1 cellular context compared by ENCODE assay signal in the genomic region with DNA sequence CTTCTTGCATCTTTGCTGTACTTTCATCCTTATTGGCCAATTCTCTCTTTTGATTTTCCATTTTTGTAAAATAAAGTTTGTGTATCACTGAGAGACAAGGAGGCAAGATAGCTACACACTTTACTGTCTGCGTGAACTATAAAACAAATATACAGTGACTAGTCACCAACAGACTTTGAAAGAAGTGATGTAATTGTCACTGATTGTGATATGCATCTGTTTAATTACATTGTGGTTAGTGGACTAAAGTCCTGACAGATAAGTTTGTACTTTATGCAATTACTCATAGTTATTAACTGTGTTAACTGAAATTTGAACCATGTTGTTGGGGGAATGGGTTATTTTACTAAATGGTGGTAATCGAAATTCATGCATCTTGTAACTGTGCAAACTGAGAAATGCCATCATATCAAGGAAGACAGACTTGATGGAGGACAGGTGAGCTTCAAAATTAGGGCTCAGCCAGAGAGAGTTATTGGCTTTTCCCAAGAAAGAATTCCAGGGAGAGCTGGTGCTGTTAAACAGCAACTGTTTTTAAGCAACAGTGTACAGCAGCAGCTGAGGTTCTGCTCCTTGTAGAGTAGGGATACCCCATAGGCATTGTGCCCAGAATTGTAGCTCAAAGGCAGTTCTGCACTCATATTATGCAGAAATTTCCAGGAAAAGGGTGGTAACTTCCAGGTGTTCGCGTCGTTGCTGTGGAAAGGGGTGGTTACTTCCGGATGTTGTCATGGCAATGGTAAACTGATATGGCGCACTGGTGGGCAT.
TF ChIP-seq lines count a peak whose summit lies in the region.

No MANE protein-coding gene starts in this region.

TF ChIP-seq in HEK293, 187 proteins besides CTCF, POLR2A, EP300 and RAD21 (continued from another document and continues in another):
- TF ChIP-seq, protein P1, sequence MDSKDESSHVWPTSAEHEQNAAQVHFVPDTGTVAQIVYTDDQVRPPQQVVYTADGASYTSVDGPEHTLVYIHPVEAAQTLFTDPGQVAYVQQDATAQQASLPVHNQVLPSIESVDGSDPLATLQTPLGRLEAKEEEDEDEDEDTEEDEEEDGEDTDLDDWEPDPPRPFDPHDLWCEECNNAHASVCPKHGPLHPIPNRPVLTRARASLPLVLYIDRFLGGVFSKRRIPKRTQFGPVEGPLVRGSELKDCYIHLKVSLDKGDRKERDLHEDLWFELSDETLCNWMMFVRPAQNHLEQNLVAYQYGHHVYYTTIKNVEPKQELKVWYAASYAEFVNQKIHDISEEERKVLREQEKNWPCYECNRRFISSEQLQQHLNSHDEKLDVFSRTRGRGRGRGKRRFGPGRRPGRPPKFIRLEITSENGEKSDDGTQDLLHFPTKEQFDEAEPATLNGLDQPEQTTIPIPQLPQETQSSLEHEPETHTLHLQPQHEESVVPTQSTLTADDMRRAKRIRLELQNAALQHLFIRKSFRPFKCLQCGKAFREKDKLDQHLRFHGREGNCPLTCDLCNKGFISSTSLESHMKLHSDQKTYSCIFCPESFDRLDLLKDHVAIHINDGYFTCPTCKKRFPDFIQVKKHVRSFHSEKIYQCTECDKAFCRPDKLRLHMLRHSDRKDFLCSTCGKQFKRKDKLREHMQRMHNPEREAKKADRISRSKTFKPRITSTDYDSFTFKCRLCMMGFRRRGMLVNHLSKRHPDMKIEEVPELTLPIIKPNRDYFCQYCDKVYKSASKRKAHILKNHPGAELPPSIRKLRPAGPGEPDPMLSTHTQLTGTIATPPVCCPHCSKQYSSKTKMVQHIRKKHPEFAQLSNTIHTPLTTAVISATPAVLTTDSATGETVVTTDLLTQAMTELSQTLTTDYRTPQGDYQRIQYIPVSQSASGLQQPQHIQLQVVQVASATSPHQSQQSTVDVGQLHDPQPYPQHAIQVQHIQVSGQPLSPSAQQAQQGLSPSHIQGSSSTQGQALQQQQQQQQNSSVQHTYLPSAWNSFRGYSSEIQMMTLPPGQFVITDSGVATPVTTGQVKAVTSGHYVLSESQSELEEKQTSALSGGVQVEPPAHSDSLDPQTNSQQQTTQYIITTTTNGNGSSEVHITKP (tag by site-specific recombination; IDR thresholded peaks at IDR 0.05), result peak; percentile 92
- no peak for TF ChIP-seq ZNF426 (tag by site-specific recombination; IDR thresholded peaks at IDR 0.05)
- TF ChIP-seq ZFP41 (tag by site-specific recombination; IDR thresholded peaks at IDR 0.05; ENCODE audit: borderline replicate concordance), result no peak
- TF ChIP-seq ZNF274 (IDR thresholded peaks at IDR 0.05; ENCODE audit: low read length), result no peak
- TF ChIP-seq ZNF274 (tag by site-specific recombination; IDR thresholded peaks at IDR 0.05; ENCODE audit: borderline replicate concordance), result no peak
- no peak for TF ChIP-seq ZNF354C (tag by site-specific recombination; IDR thresholded peaks at IDR 0.05; ENCODE audit: borderline replicate concordance, low read depth)
- TF ChIP-seq ZNF140 (tag by site-specific recombination; IDR thresholded peaks at IDR 0.05), result no peak
- TF ChIP-seq ZNF777 (tag by site-specific recombination; IDR thresholded peaks at IDR 0.05; ENCODE audit: borderline replicate concordance), result no peak
- TF ChIP-seq ZNF391 (tag by site-specific recombination; IDR thresholded peaks at IDR 0.05; ENCODE audit: borderline replicate concordance, low read depth), result peak; percentile 96; the same call in 1 of the 2 replicates
- no peak for TF ChIP-seq ZNF223 (tag by site-specific recombination; IDR thresholded peaks at IDR 0.05)
- TF ChIP-seq ZNF701 (tag by site-specific recombination; IDR thresholded peaks at IDR 0.05), result no peak
- TF ChIP-seq ZNF302 (tag by site-specific recombination; IDR thresholded peaks at IDR 0.05; ENCODE audit: low read depth), result no peak
- no peak for TF ChIP-seq GLI4 (tag by site-specific recombination; IDR thresholded peaks at IDR 0.05)
- TF ChIP-seq ZNF404 (tag by site-specific recombination; IDR thresholded peaks at IDR 0.05), result no peak
- TF ChIP-seq ZNF155 (tag by site-specific recombination; IDR thresholded peaks at IDR 0.05), result no peak
- no peak for TF ChIP-seq ZNF423 (tag by site-specific recombination; IDR thresholded peaks at IDR 0.05)
- no peak for TF ChIP-seq ZNF555 (tag by site-specific recombination; conservative IDR thresholded peaks at IDR 0.05)
- TF ChIP-seq ZNF544 (tag by site-specific recombination; IDR thresholded peaks at IDR 0.05), result no peak
- peak; percentile 97 for TF ChIP-seq GLI2 (tag by site-specific recombination; IDR thresholded peaks at IDR 0.05; ENCODE audit: borderline replicate concordance, low read depth)
- peak; percentile 45; the same call in 1 of the 2 replicates for TF ChIP-seq KLF1 (tag by site-specific recombination; IDR thresholded peaks at IDR 0.05)
- peak; percentile 98 for TF ChIP-seq BCL11A (tag by site-specific recombination; IDR thresholded peaks at IDR 0.05; ENCODE audit: low read depth)
- peak; percentile 92 for TF ChIP-seq ZNF2 (tag by site-specific recombination; IDR thresholded peaks at IDR 0.05)
- TF ChIP-seq, protein P2, sequence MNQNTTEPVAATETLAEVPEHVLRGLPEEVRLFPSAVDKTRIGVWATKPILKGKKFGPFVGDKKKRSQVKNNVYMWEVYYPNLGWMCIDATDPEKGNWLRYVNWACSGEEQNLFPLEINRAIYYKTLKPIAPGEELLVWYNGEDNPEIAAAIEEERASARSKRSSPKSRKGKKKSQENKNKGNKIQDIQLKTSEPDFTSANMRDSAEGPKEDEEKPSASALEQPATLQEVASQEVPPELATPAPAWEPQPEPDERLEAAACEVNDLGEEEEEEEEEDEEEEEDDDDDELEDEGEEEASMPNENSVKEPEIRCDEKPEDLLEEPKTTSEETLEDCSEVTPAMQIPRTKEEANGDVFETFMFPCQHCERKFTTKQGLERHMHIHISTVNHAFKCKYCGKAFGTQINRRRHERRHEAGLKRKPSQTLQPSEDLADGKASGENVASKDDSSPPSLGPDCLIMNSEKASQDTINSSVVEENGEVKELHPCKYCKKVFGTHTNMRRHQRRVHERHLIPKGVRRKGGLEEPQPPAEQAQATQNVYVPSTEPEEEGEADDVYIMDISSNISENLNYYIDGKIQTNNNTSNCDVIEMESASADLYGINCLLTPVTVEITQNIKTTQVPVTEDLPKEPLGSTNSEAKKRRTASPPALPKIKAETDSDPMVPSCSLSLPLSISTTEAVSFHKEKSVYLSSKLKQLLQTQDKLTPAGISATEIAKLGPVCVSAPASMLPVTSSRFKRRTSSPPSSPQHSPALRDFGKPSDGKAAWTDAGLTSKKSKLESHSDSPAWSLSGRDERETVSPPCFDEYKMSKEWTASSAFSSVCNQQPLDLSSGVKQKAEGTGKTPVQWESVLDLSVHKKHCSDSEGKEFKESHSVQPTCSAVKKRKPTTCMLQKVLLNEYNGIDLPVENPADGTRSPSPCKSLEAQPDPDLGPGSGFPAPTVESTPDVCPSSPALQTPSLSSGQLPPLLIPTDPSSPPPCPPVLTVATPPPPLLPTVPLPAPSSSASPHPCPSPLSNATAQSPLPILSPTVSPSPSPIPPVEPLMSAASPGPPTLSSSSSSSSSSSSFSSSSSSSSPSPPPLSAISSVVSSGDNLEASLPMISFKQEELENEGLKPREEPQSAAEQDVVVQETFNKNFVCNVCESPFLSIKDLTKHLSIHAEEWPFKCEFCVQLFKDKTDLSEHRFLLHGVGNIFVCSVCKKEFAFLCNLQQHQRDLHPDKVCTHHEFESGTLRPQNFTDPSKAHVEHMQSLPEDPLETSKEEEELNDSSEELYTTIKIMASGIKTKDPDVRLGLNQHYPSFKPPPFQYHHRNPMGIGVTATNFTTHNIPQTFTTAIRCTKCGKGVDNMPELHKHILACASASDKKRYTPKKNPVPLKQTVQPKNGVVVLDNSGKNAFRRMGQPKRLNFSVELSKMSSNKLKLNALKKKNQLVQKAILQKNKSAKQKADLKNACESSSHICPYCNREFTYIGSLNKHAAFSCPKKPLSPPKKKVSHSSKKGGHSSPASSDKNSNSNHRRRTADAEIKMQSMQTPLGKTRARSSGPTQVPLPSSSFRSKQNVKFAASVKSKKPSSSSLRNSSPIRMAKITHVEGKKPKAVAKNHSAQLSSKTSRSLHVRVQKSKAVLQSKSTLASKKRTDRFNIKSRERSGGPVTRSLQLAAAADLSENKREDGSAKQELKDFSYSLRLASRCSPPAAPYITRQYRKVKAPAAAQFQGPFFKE (tag by site-specific recombination; IDR thresholded peaks at IDR 0.05; ENCODE audit: borderline replicate concordance), result no peak
- TF ChIP-seq ZNF843 (tag by site-specific recombination; IDR thresholded peaks at IDR 0.05), result peak; percentile 99
- no peak for TF ChIP-seq ZBTB7A (tag by site-specific recombination; IDR thresholded peaks at IDR 0.05; ENCODE audit: low read depth)
- TF ChIP-seq, protein P3, sequence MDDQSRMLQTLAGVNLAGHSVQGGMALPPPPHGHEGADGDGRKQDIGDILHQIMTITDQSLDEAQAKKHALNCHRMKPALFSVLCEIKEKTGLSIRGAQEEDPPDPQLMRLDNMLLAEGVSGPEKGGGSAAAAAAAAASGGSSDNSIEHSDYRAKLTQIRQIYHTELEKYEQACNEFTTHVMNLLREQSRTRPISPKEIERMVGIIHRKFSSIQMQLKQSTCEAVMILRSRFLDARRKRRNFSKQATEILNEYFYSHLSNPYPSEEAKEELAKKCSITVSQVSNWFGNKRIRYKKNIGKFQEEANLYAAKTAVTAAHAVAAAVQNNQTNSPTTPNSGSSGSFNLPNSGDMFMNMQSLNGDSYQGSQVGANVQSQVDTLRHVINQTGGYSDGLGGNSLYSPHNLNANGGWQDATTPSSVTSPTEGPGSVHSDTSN (CRISPR knock-in tag; IDR thresholded peaks at IDR 0.05), result no peak
- peak; percentile 86 for TF ChIP-seq KLF8 (tag by site-specific recombination; IDR thresholded peaks at IDR 0.05)
- TF ChIP-seq ZFP69B (tag by site-specific recombination; IDR thresholded peaks at IDR 0.05), result peak; percentile 52; the same call in 1 of the 2 replicates
- TF ChIP-seq, protein P4, sequence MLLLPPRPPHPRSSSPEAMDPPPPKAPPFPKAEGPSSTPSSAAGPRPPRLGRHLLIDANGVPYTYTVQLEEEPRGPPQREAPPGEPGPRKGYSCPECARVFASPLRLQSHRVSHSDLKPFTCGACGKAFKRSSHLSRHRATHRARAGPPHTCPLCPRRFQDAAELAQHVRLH (tag by site-specific recombination; IDR thresholded peaks at IDR 0.05), result peak; percentile 77; the same call in 1 of the 2 replicates
- peak; percentile 93 for TF ChIP-seq FEZF1 (tag by site-specific recombination; IDR thresholded peaks at IDR 0.05)
- TF ChIP-seq, protein P5, sequence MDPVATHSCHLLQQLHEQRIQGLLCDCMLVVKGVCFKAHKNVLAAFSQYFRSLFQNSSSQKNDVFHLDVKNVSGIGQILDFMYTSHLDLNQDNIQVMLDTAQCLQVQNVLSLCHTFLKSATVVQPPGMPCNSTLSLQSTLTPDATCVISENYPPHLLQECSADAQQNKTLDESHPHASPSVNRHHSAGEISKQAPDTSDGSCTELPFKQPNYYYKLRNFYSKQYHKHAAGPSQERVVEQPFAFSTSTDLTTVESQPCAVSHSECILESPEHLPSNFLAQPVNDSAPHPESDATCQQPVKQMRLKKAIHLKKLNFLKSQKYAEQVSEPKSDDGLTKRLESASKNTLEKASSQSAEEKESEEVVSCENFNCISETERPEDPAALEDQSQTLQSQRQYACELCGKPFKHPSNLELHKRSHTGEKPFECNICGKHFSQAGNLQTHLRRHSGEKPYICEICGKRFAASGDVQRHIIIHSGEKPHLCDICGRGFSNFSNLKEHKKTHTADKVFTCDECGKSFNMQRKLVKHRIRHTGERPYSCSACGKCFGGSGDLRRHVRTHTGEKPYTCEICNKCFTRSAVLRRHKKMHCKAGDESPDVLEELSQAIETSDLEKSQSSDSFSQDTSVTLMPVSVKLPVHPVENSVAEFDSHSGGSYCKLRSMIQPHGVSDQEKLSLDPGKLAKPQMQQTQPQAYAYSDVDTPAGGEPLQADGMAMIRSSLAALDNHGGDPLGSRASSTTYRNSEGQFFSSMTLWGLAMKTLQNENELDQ (tag by site-specific recombination; IDR thresholded peaks at IDR 0.05; ENCODE audit: low read depth), result no peak
- no peak for TF ChIP-seq ZNF157 (tag by site-specific recombination; IDR thresholded peaks at IDR 0.05)
- no peak for TF ChIP-seq ZNF350 (tag by site-specific recombination; IDR thresholded peaks at IDR 0.05)
- TF ChIP-seq HOXD13 (CRISPR knock-in tag; IDR thresholded peaks at IDR 0.05; ENCODE audit: borderline replicate concordance), result no peak
- no peak for TF ChIP-seq MYNN (tag by site-specific recombination; IDR thresholded peaks at IDR 0.05; ENCODE audit: borderline replicate concordance)
- no peak for TF ChIP-seq ZNF341 (tag by site-specific recombination; IDR thresholded peaks at IDR 0.05; ENCODE audit: low read depth)
- TF ChIP-seq ZXDB (tag by site-specific recombination; IDR thresholded peaks at IDR 0.05), result peak; percentile 96
- TF ChIP-seq, protein P6, sequence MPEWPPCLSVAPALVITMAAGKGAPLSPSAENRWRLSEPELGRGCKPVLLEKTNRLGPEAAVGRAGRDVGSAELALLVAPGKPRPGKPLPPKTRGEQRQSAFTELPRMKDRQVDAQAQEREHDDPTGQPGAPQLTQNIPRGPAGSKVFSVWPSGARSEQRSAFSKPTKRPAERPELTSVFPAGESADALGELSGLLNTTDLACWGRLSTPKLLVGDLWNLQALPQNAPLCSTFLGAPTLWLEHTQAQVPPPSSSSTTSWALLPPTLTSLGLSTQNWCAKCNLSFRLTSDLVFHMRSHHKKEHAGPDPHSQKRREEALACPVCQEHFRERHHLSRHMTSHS (tag by site-specific recombination; IDR thresholded peaks at IDR 0.05), result no peak
- no peak for TF ChIP-seq ZNF514 (tag by site-specific recombination; IDR thresholded peaks at IDR 0.05)
- TF ChIP-seq, protein P7, sequence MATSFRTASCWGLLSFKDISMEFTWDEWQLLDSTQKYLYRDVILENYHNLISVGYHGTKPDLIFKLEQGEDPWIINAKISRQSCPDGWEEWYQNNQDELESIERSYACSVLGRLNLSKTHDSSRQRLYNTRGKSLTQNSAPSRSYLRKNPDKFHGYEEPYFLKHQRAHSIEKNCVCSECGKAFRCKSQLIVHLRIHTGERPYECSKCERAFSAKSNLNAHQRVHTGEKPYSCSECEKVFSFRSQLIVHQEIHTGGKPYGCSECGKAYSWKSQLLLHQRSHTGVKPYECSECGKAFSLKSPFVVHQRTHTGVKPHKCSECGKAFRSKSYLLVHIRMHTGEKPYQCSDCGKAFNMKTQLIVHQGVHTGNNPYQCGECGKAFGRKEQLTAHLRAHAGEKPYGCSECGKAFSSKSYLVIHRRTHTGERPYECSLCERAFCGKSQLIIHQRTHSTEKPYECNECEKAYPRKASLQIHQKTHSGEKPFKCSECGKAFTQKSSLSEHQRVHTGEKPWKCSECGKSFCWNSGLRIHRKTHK (tag by site-specific recombination; IDR thresholded peaks at IDR 0.05), result no peak
- TF ChIP-seq ZFP37 (tag by site-specific recombination; IDR thresholded peaks at IDR 0.05), result peak; percentile 85
- peak; percentile 36 for TF ChIP-seq SP3 (tag by site-specific recombination; IDR thresholded peaks at IDR 0.05)
